18 cellular contexts compared by ENCODE assay signal in genomic region chr20:1014471-1014870, GRCh38. TPM values are rescaled to one million over a fixed set of nuclear protein-coding genes. Genes with fewer than 3 reads are reported as not detected.
DNase-seq lines count a peak whose midpoint lies in the region; ATAC-seq and TF ChIP-seq lines count a peak whose summit lies in the region.
"Had no signal": no experiment of that assay in that cellular context is flagged by ENCODE, and none has a peak within 500 bp of the region (broad histone marks: within the 10 kb centered on the region; RNA-seq: fewer than 3 reads in every experiment).

No MANE protein-coding gene starts in this region.

- no peak for TF ChIP-seq CTCF in HEK293 (tag by site-specific recombination; IDR thresholded peaks at IDR 0.05)
- no peak for TF ChIP-seq CTCF in upper lobe of right lung (IDR thresholded peaks at IDR 0.05)

- no peaks in the 10 kb centered on the region for H3K36me3 Mint-ChIP-seq in effector memory CD8-positive, alpha-beta T cell (ENCODE audit: insufficient read depth)
- H3K36me3 Mint-ChIP-seq: CD8-positive, alpha-beta T cell had no signal

- no peaks in the 10 kb centered on the region for H3K4me1 ChIP-seq in HEK293 (ENCODE audit: control insufficient read depth, insufficient read depth, low read length)
- no peaks in the 10 kb centered on the region for H3K4me1 ChIP-seq in upper lobe of right lung
- H3K4me1 ChIP-seq: A549, Caco-2 had no signal

- H3K27ac ChIP-seq in HEK293 (ENCODE audit: extremely low read depth, low read depth, low read length), result no peak overlapping the region
- no peak overlapping the region for H3K27ac ChIP-seq in upper lobe of right lung
- H3K27ac ChIP-seq: 22Rv1, A549, C4-2B had no signal

- POLR2A ChIA-PET in HEK293 (lab: Yijun Ruan, JAX), result no interaction called here

- no peaks in the 10 kb centered on the region for H3K9me3 Mint-ChIP-seq in effector memory CD8-positive, alpha-beta T cell
- H3K9me3 Mint-ChIP-seq: CD4-positive, alpha-beta T cell; CD8-positive, alpha-beta T cell had no signal

- peaks cover 40 to 47% of the 10 kb centered on the region in 2 donors for H3K27me3 Mint-ChIP-seq in effector memory CD8-positive, alpha-beta T cell

- H3K27ac Mint-ChIP-seq in effector memory CD8-positive, alpha-beta T cell, result no peak overlapping the region
- H3K27ac Mint-ChIP-seq: B cell; CD4-positive, alpha-beta T cell; CD8-positive, alpha-beta T cell had no signal

- no peaks in the 10 kb centered on the region for H3K27me3 ChIP-seq in upper lobe of right lung
- H3K27me3 ChIP-seq: BLaER1 treated with 17β-estradiol and CSF1 and Interleukin-3, amounts not matched to agents 10 nM and 100 nM had no signal

- no peak overlapping the region for H3K4me3 ChIP-seq in HEK293 (ENCODE audit: low read depth, low read length)
- no peak overlapping the region for H3K4me3 ChIP-seq in upper lobe of right lung
- H3K4me3 ChIP-seq: A549; BLaER1 treated with 17β-estradiol and CSF1 and Interleukin-3, amounts not matched to agents 10 nM and 100 nM had no signal

- H3K36me3 ChIP-seq in HEK293 (ENCODE audit: control insufficient read depth in 2 of 2, insufficient read depth in 1 of 2, low read length in 2 of 2) (no peaks in the 10 kb centered on the region), upper lobe of right lung (no peaks in the 10 kb centered on the region)
- H3K36me3 ChIP-seq: BLaER1 treated with 17β-estradiol and CSF1 and Interleukin-3, amounts not matched to agents 10 nM and 100 nM had no signal

- DNase-seq in mesenteric fat pad (ENCODE audit: low spot score) (peak; percentile 74), upper lobe of right lung (peak; percentile 20)
- DNase-seq in effector memory CD8-positive, alpha-beta T cell, result no peak
- DNase-seq: AML-193; Calu3; CD4-positive, alpha-beta T cell; CD8-positive, alpha-beta T cell; DMS79 treated with DMSO at 0.1 percent for 48 hours; GF-D8 had no signal

- intact Hi-C loops in upper lobe of right lung (cut with DNase I), result no loop called here

- no peaks in the 10 kb centered on the region for H3K4me1 Mint-ChIP-seq in effector memory CD8-positive, alpha-beta T cell (ENCODE audit: low read depth in 2 of 2)

- H3K4me3 Mint-ChIP-seq in effector memory CD8-positive, alpha-beta T cell, result no peak overlapping the region
- H3K4me3 Mint-ChIP-seq: B cell; CD4-positive, alpha-beta T cell; CD8-positive, alpha-beta T cell had no signal

- CTCF ChIA-PET in HEK293 (lab: Yijun Ruan, JAX), result interaction anchor here (0.7 to 0.8 kb wide), 2 partner anchors 94 to 197 kb away, joined by 3 read pairs; no protein-coding TSS in a partner anchor

- H3K9me3 ChIP-seq in HEK293 (ENCODE audit: control insufficient read depth, insufficient read depth, low read depth, low read length) (no peaks in the 10 kb centered on the region), upper lobe of right lung (no peaks in the 10 kb centered on the region)
- H3K9me3 ChIP-seq: A549; BLaER1 treated with 17β-estradiol and CSF1 and Interleukin-3, amounts not matched to agents 10 nM and 100 nM; Caco-2 had no signal

- ATAC-seq in upper lobe of right lung (no peak), HG03025 (IDR thresholded peaks at IDR 0.05; ENCODE audit: low FRiP score, unreplicated experiment) (no peak)
- ATAC-seq in effector memory CD8-positive, alpha-beta T cell (replicated peaks), result no peak
- ATAC-seq: A549; CD8-positive, alpha-beta T cell had no signal

TF ChIP-seq in HEK293, 187 proteins besides CTCF, POLR2A, EP300 and RAD21:
- TF ChIP-seq EGR2 (tag by site-specific recombination; IDR thresholded peaks at IDR 0.05; ENCODE audit: low read depth) (peak; percentile 29; the same call in 1 of the 2 replicates), ZNF555 (tag by site-specific recombination; conservative IDR thresholded peaks at IDR 0.05) (no peak)

RNA-seq across cellular contexts. Expression of gene RSPO4, which starts 12.4 kb away (rescaled TPM):
- total RNA-seq in mesenteric fat pad, result not detected
- total RNA-seq in upper lobe of right lung, result 10.9 TPM
- total RNA-seq: A172, Calu3 had no signal

Comparison
In these comparisons a context has a peak if more than half of its experiments do, and no peak if none do; other contexts are left out.
1. DNase-seq: peak in mesenteric fat pad (single experiment) and upper lobe of right lung (single experiment); none in effector memory CD8-positive, alpha-beta T cell (0 of 3).
2. RNA of gene RSPO4, which starts 12.4 kb away (total RNA-seq): 10.9 TPM in upper lobe of right lung (single experiment); not detected in mesenteric fat pad (single experiment); every median in the first group is over 10 times any median in the second.